In the genomic region with DNA sequence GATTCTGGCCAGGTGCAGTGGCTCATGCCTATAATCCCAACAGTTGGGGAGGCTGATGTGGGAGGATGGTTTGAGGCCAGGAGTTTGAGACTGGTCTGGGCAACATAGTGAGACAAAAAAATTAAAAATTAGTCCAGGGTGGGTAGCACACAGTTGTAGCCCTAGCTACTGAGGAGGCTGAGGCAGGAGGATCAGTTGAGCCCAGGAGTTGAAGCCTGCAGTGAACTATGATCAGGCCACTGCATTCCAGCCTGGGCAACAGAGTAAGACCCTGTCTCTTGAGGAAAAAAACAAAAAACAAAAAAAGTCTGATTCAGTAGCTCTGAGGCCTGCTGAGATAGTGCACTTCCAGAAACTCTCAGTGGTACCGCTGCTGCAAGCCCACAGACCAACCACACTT, we compare ENCODE assay signal across 19 cellular contexts. TPM values are rescaled to one million over a fixed set of nuclear protein-coding genes. Genes with fewer than 3 reads are reported as not detected.
DNase-seq lines count a peak whose midpoint lies in the region; ATAC-seq, FAIRE-seq and TF ChIP-seq lines count a peak whose summit lies in the region.
"Had no signal": no experiment of that assay in that cellular context is flagged by ENCODE, and none has a peak within 500 bp of the region (broad histone marks: within the 10 kb centered on the region; RNA-seq: fewer than 3 reads in every experiment).

No MANE protein-coding gene starts in this region.

- in situ Hi-C loops in HepG2 (cut with HindIII; ENCODE audit: extremely low pct_ligation_motif_present, low pct_unique_long_range_greater_than_20kb) = no loop called here

- H3K36me3 ChIP-seq in HepG2 (replicated peaks in 1 of 2; ENCODE audit: control insufficient read depth in 1 of 2, insufficient read depth in 2 of 2, low read length in 2 of 2) (no peaks in the 10 kb centered on the region), right lobe of liver (no peaks in the 10 kb centered on the region), Loucy (ENCODE audit: insufficient read depth, low read length) (no peaks in the 10 kb centered on the region), BE2C (no peaks in the 10 kb centered on the region)
- H3K36me3 ChIP-seq: SJSA1 had no signal

- TF ChIP-seq POLR2A in HepG2 (IDR thresholded peaks at IDR 0.05; ENCODE audit: insufficient read depth in 1 of 2, low read depth in 2 of 2, low read length in 2 of 2) (no peak), right lobe of liver (IDR thresholded peaks at IDR 0.05) (no peak)

- H3K4me1 Mint-ChIP-seq in naive thymus-derived CD8-positive, alpha-beta T cell = peaks cover 37 to 85% (median 80%) of the 10 kb centered on the region in 4 donors

- H3K27ac Mint-ChIP-seq in naive thymus-derived CD8-positive, alpha-beta T cell = peak overlapping the region in 9 of 10 donors; percentile 62 to 92 (median 80)
- H3K27ac Mint-ChIP-seq: GM23338, H9 had no signal

- H3K4me3 ChIP-seq in HepG2 (replicated peaks in 1 of 3; ENCODE audit: insufficient read depth in 1 of 3, low read depth in 2 of 3, low read length in 3 of 3) = no peak overlapping the region
- no peak overlapping the region for H3K4me3 ChIP-seq in right lobe of liver
- no peak overlapping the region for H3K4me3 ChIP-seq in Loucy (ENCODE audit: low read length, poor library complexity, severe bottlenecking)
- no peak overlapping the region for H3K4me3 ChIP-seq in BE2C (ENCODE audit: low read depth, low read length)
- H3K4me3 ChIP-seq: GM23338, SJSA1 had no signal

- H3K4me2 ChIP-seq in HepG2 (ENCODE audit: low read depth, low read length) (no peak overlapping the region), Loucy (ENCODE audit: low read depth, low read length, poor library complexity, severe bottlenecking) (peak overlapping the region; percentile 19)
- H3K4me2 ChIP-seq: GM23338 had no signal

- no peak overlapping the region for H3K9ac ChIP-seq in HepG2 (ENCODE audit: insufficient read depth, low read depth, low read length)
- no peak overlapping the region for H3K9ac ChIP-seq in Loucy (ENCODE audit: low read depth, low read length, poor library complexity, severe bottlenecking)

- peaks cover 25% of the 10 kb centered on the region for H3K4me1 ChIP-seq in HepG2 (ENCODE audit: insufficient read depth, low read length)
- peaks cover 0 to 15% (median 5%) of the 10 kb centered on the region in 4 donors for H3K4me1 ChIP-seq in right lobe of liver
- H3K4me1 ChIP-seq in Loucy (ENCODE audit: insufficient read depth, low read length, poor library complexity, severe bottlenecking) = peaks cover 76% of the 10 kb centered on the region
- H3K4me1 ChIP-seq in BE2C = peaks cover 6% of the 10 kb centered on the region

- BruUV-seq in HepG2 (replicated peaks; lab: Mats Ljungman, UMichigan) = no TSS peak

- H2AFZ ChIP-seq in HepG2 (ENCODE audit: low read length) (no peak overlapping the region), Loucy (ENCODE audit: low read length) (no peak overlapping the region)
- H2AFZ ChIP-seq: GM23338 had no signal

- CTCF ChIA-PET in HepG2 (lab: Yijun Ruan, JAX; ENCODE audit: low intra/inter-chr PET ratio, low total read pairs) = no interaction called here

- DNase-seq in HepG2 (ENCODE audit: low spot score) = no peak
- DNase-seq in right lobe of liver = no peak
- DNase-seq in naive thymus-derived CD8-positive, alpha-beta T cell = no peak
- no peak for DNase-seq in BE2C
- DNase-seq: H9, KBM-7, MM.1S, NCI-H2029, NCI-H446, NCI-H526 treated with DMSO at 0.1 percent for 48 hours, Right ventricle myocardium superior, RPMI8226 had no signal

- POLR2A ChIA-PET in HepG2 (lab: Yijun Ruan, JAX) = no interaction called here
- POLR2A ChIA-PET in naive thymus-derived CD8-positive, alpha-beta T cell (lab: Charles Lee) = interaction anchor here (1.2 kb wide), 2 partner anchors 43 to 202 kb away, joined by 3 read pairs; partner anchors contain the start of gene MOB1A

- H3K36me3 Mint-ChIP-seq in naive thymus-derived CD8-positive, alpha-beta T cell = no peaks in the 10 kb centered on the region

- TF ChIP-seq RAD21 in HepG2 (CRISPR knock-in tag; IDR thresholded peaks at IDR 0.05) = no peak

- H3F3A ChIP-seq in Loucy (ENCODE audit: low read depth) = peaks cover 12% of the 10 kb centered on the region

- H3K27ac ChIP-seq in HepG2 (ENCODE audit: extremely low read length, insufficient read depth, low read length) = no peak overlapping the region
- H3K27ac ChIP-seq in right lobe of liver = no peak overlapping the region
- H3K27ac ChIP-seq: SJSA1 had no signal

- TF ChIP-seq CTCF in HepG2 (CRISPR knock-in tag; IDR thresholded peaks at IDR 0.05) (no peak), right lobe of liver (IDR thresholded peaks at IDR 0.05) (no peak), Loucy (conservative IDR thresholded peaks at IDR 0.05; ENCODE audit: low read length) (no peak), BE2C (IDR thresholded peaks at IDR 0.05; ENCODE audit: low read depth, low read length) (no peak)

- H3K27me3 ChIP-seq in HepG2 (ENCODE audit: control insufficient read depth in 1 of 2, insufficient read depth in 2 of 2, low read length in 2 of 2) = peaks cover 0 to 56% of the 10 kb centered on the region in 2 experiments; a peak in 2 of 5 replicates
- no peaks in the 10 kb centered on the region for H3K27me3 ChIP-seq in right lobe of liver
- H3K27me3 ChIP-seq in Loucy (ENCODE audit: insufficient read depth, low read length, poor library complexity, severe bottlenecking) = no peaks in the 10 kb centered on the region
- H3K27me3 ChIP-seq in BE2C = no peaks in the 10 kb centered on the region
- H3K27me3 ChIP-seq: SJSA1 had no signal

- no peak for FAIRE-seq in HepG2 (lab: Jason Lieb, UNC)
- FAIRE-seq: D721Med, HTR-8/SVneo had no signal

- H3K4me3 Mint-ChIP-seq in naive thymus-derived CD8-positive, alpha-beta T cell = peak overlapping the region in 7 of 10 donors; percentile 8 to 69 (median 45)
- H3K4me3 Mint-ChIP-seq: GM23338, H9 had no signal

- no peaks in the 10 kb centered on the region for H4K20me1 ChIP-seq in HepG2 (ENCODE audit: insufficient read depth, low read length)
- no peaks in the 10 kb centered on the region for H4K20me1 ChIP-seq in Loucy (ENCODE audit: insufficient read depth, low read length, poor library complexity, severe bottlenecking)

- ATAC-seq in HepG2 (no peak), right lobe of liver (no peak), GM18519 (IDR thresholded peaks at IDR 0.05; ENCODE audit: low FRiP score, unreplicated experiment) (no peak), GM21529 (IDR thresholded peaks at IDR 0.05; ENCODE audit: unreplicated experiment) (no peak)
- no peak for ATAC-seq in naive thymus-derived CD8-positive, alpha-beta T cell
- ATAC-seq: GM23338 had no signal

- H3K79me2 ChIP-seq in HepG2 (ENCODE audit: insufficient read depth, low read length) = no peaks in the 10 kb centered on the region
- peaks cover 41% of the 10 kb centered on the region; the same call in 1 of the 2 replicates for H3K79me2 ChIP-seq in Loucy (ENCODE audit: insufficient read depth, low read length)

- no peaks in the 10 kb centered on the region for H3K9me3 ChIP-seq in HepG2 (ENCODE audit: low read length)
- H3K9me3 ChIP-seq in right lobe of liver = no peaks in the 10 kb centered on the region
- no peaks in the 10 kb centered on the region for H3K9me3 ChIP-seq in Loucy (ENCODE audit: insufficient read depth, low read depth, low read length)
- H3K9me3 ChIP-seq in BE2C = no peaks in the 10 kb centered on the region
- H3K9me3 ChIP-seq: SJSA1 had no signal

- H3K9me3 Mint-ChIP-seq in naive thymus-derived CD8-positive, alpha-beta T cell = no peaks in the 10 kb centered on the region
- H3K9me3 Mint-ChIP-seq: GM23338, H9 had no signal

- intact Hi-C loops in HepG2 (cut with micrococcal nuclease; ENCODE audit: unreplicated experiment) = no loop called here
- intact Hi-C loops in right lobe of liver (cut with DNase I) = no loop called here

- H3K27me3 Mint-ChIP-seq in naive thymus-derived CD8-positive, alpha-beta T cell = no peaks in the 10 kb centered on the region

- WGBS in HepG2 (ENCODE audit: low lambda C conversion rate) = 85% methylated on average over 1 of the region's 1 CpG
- 71% methylated on average over 1 of the region's 1 CpG for WGBS in right lobe of liver (ENCODE audit: insufficient coverage, low coverage, low lambda C conversion rate, missing lambda C conversion rate)

- H3K9me2 ChIP-seq in Loucy (replicated peaks; ENCODE audit: low read depth, low read length) = no peaks in the 10 kb centered on the region

- TF ChIP-seq EP300 in HepG2 (IDR thresholded peaks at IDR 0.05; ENCODE audit: low read depth in 2 of 2, low read length in 2 of 2) (no peak), HepG2 (CRISPR knock-in tag; IDR thresholded peaks at IDR 0.05; ENCODE audit: borderline replicate concordance) (no peak)

RNA-seq across cellular contexts. Expression of gene TET3, which starts 7.9 kb away (rescaled TPM):
- 6.8 TPM in 2 replicates for total RNA-seq in HepG2 (2016; rRNA removed; fragmentation: Illumina TruSeq; extraction: Trizol)
- total RNA-seq in HepG2 (2016; cell fraction: cytosol; rRNA removed; fragmentation: Illumina TruSeq; extraction: Trizol; ENCODE audit: low read depth) = 0.71 and 1.2 TPM in 2 replicates
- 6.1 and 7.2 TPM in 2 replicates for total RNA-seq in HepG2 (2016; cell fraction: insoluble cytoplasmic fraction; rRNA removed; fragmentation: Illumina TruSeq; extraction: Trizol)
- 2.4 and 2.7 TPM in 2 replicates for total RNA-seq in HepG2 (2016; cell fraction: membrane; rRNA removed; fragmentation: Illumina TruSeq; extraction: Trizol)
- total RNA-seq in HepG2 (2016; cell fraction: nucleus; rRNA removed; fragmentation: Illumina TruSeq; extraction: Trizol) = 12.1 and 16.6 TPM in 2 replicates
- polyA plus RNA-seq in HepG2 (2011; rRNA removed) = 4.3 and 4.7 TPM in 2 replicates
- 1.7 and 2.0 TPM in 2 replicates for polyA plus RNA-seq in HepG2 (2011; cell fraction: cytosol; rRNA removed)
- polyA plus RNA-seq in HepG2 (2011; cell fraction: nucleus; rRNA removed) = 19.7 and 21.9 TPM in 2 replicates
- 6.0 and 7.3 TPM in 2 replicates for polyA plus RNA-seq in HepG2 (2012)
- 0.26 and 0.32 TPM in 2 replicates for polyA plus RNA-seq in HepG2 (2016; cell fraction: cytosol; fragmentation: Illumina TruSeq; extraction: Trizol; ENCODE audit: low read depth)
- polyA plus RNA-seq in HepG2 (2016; cell fraction: insoluble cytoplasmic fraction; fragmentation: Illumina TruSeq; extraction: Trizol; ENCODE audit: low read depth) = 4.5 and 5.7 TPM in 2 replicates
- polyA plus RNA-seq in HepG2 (2016; cell fraction: membrane; fragmentation: Illumina TruSeq; extraction: Trizol; ENCODE audit: low read depth) = 0.63 and 0.87 TPM in 2 replicates
- polyA plus RNA-seq in HepG2 (2016; cell fraction: nucleus; fragmentation: Illumina TruSeq; extraction: Trizol; ENCODE audit: insufficient read depth, low read depth) = 24.0 and 27.9 TPM in 2 replicates
- polyA minus RNA-seq in HepG2 (2011; rRNA and poly(A)+ RNA removed; ENCODE audit: low replicate concordance) = 7.6 and 10.7 TPM in 2 replicates
- polyA minus RNA-seq in HepG2 (2011; cell fraction: cytosol; rRNA and poly(A)+ RNA removed) = 3.4 and 4.2 TPM in 2 replicates
- polyA minus RNA-seq in HepG2 (2011; cell fraction: nucleus; rRNA and poly(A)+ RNA removed) = 14.0 and 14.5 TPM in 2 replicates
- total RNA-seq in right lobe of liver = 1 to 10 TPM; 3.7 to 6.8 (median 5.1) TPM
- total RNA-seq in naive thymus-derived CD8-positive, alpha-beta T cell = 10 to 100 TPM; 30.1 to 30.5 TPM
- 1 to 10 TPM in 1 of 3 donors, under 1 TPM in 2; 0.46 to 1.0 (median 0.61) TPM for polyA plus RNA-seq in naive thymus-derived CD8-positive, alpha-beta T cell
- 14.6 TPM for polyA plus RNA-seq in BE2C (2012; ENCODE audit: insufficient read depth, insufficient read length, low read depth)

RNA-seq across cellular contexts. Expression of gene DGUOK, which starts 50.1 kb away (rescaled TPM):
- total RNA-seq in HepG2 (2016; rRNA removed; fragmentation: Illumina TruSeq; extraction: Trizol) (105 and 130 TPM in 2 replicates), right lobe of liver (10 to 100 TPM; 16.6 to 33.1 (median 22.6) TPM)
- total RNA-seq in HepG2 (2016; cell fraction: cytosol; rRNA removed; fragmentation: Illumina TruSeq; extraction: Trizol; ENCODE audit: low read depth) = 22.6 and 22.7 TPM in 2 replicates
- 106 and 144 TPM in 2 replicates for total RNA-seq in HepG2 (2016; cell fraction: insoluble cytoplasmic fraction; rRNA removed; fragmentation: Illumina TruSeq; extraction: Trizol)
- 48.1 and 55.5 TPM in 2 replicates for total RNA-seq in HepG2 (2016; cell fraction: membrane; rRNA removed; fragmentation: Illumina TruSeq; extraction: Trizol)
- 47.4 and 51.2 TPM in 2 replicates for total RNA-seq in HepG2 (2016; cell fraction: nucleus; rRNA removed; fragmentation: Illumina TruSeq; extraction: Trizol)
- 124 and 137 TPM in 2 replicates for polyA plus RNA-seq in HepG2 (2011; rRNA removed)
- polyA plus RNA-seq in HepG2 (2011; cell fraction: cytosol; rRNA removed) = 118 and 121 TPM in 2 replicates
- polyA plus RNA-seq in HepG2 (2011; cell fraction: nucleus; rRNA removed) = 36.3 and 40.1 TPM in 2 replicates
- polyA plus RNA-seq in HepG2 (2012) = 107 and 124 TPM in 2 replicates
- polyA plus RNA-seq in HepG2 (2016; cell fraction: cytosol; fragmentation: Illumina TruSeq; extraction: Trizol; ENCODE audit: low read depth) = 26.7 and 29.0 TPM in 2 replicates
- polyA plus RNA-seq in HepG2 (2016; cell fraction: insoluble cytoplasmic fraction; fragmentation: Illumina TruSeq; extraction: Trizol; ENCODE audit: low read depth) = 184 and 199 TPM in 2 replicates
- 57.6 and 62.2 TPM in 2 replicates for polyA plus RNA-seq in HepG2 (2016; cell fraction: membrane; fragmentation: Illumina TruSeq; extraction: Trizol; ENCODE audit: low read depth)
- polyA plus RNA-seq in HepG2 (2016; cell fraction: nucleus; fragmentation: Illumina TruSeq; extraction: Trizol; ENCODE audit: insufficient read depth, low read depth) = 105 and 115 TPM in 2 replicates
- 25.9 and 35.0 TPM in 2 replicates for polyA minus RNA-seq in HepG2 (2011; rRNA and poly(A)+ RNA removed; ENCODE audit: low replicate concordance)
- 23.1 and 30.6 TPM in 2 replicates for polyA minus RNA-seq in HepG2 (2011; cell fraction: cytosol; rRNA and poly(A)+ RNA removed)
- polyA minus RNA-seq in HepG2 (2011; cell fraction: nucleus; rRNA and poly(A)+ RNA removed) = 23.6 and 37.7 TPM in 2 replicates
- 10 to 100 TPM; 70.3 to 72.3 TPM for total RNA-seq in naive thymus-derived CD8-positive, alpha-beta T cell
- polyA plus RNA-seq in naive thymus-derived CD8-positive, alpha-beta T cell = 100 to 1,000 TPM; 207 to 219 (median 215) TPM
- 122 TPM for polyA plus RNA-seq in BE2C (2012; ENCODE audit: insufficient read depth, insufficient read length, low read depth)
